Comparison of ENCODE assay signal across 12 cellular contexts in the genomic region with DNA sequence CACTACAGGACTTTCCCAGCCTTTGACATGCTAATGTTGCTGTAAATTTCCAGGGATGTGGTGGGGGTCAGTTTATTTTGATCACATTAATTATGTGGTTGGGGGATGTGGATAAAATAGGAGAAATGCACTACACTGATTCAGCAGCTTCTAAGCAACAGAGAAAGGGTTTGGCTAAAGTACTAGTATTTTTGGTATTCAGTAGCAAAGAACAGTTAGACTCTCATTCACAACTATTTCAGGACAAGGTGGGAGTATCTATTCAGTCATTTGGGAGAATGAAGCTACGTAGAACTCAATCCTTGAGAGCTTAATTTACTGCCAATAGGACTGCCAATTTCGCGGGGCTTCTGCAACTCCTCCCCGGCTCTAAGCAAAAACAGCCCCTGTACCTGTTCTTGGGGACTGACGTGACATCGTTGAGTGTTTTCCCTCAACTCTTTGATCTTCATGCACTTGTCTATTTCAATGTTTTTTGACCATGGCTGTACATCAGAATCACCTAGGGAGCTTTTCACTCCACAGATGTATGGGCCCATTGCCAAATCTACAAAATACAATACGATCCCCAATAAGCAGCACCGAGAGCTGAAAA.
DNase-seq lines count a peak whose midpoint lies in the region; ATAC-seq and TF ChIP-seq lines count a peak whose summit lies in the region.
"Had no signal": no experiment of that assay in that cellular context is flagged by ENCODE, and none has a peak within 500 bp of the region (broad histone marks: within the 10 kb centered on the region; RNA-seq: fewer than 3 reads in every experiment).

No MANE protein-coding gene starts in this region.

- H3K4me1 Mint-ChIP-seq in activated naive CD4-positive, alpha-beta T cell treated with anti-CD3 and anti-CD28 coated beads, Interleukin-2, amount 50 U/mL, for 24 hours, result peaks cover 22% of the 10 kb centered on the region

- H3K27ac ChIP-seq in Panc1 (ENCODE audit: low read length) (peak overlapping the region; percentile 84), suprapubic skin (peak overlapping the region; percentile 70)
- H3K27ac ChIP-seq: C4-2B, ovary had no signal

- intact Hi-C loops in Panc1 (cut with micrococcal nuclease; ENCODE audit: unreplicated experiment), result loop anchor here (10.0 kb wide), 2 partner anchors 91 to 479 kb away; no protein-coding TSS in a partner anchor

- peak overlapping the region; percentile 76 for H3K4me3 Mint-ChIP-seq in activated naive CD4-positive, alpha-beta T cell treated with anti-CD3 and anti-CD28 coated beads, Interleukin-2, amount 50 U/mL, for 24 hours

- TF ChIP-seq CTCF in Panc1 (IDR thresholded peaks at IDR 0.05) (no peak), fibroblast of pulmonary artery (IDR thresholded peaks at IDR 0.05; ENCODE audit: low read length, missing control alignments) (no peak), suprapubic skin (IDR thresholded peaks at IDR 0.05) (no peak)

- H3K27me3 Mint-ChIP-seq in activated naive CD4-positive, alpha-beta T cell treated with anti-CD3 and anti-CD28 coated beads, Interleukin-2, amount 50 U/mL, for 24 hours, result no peaks in the 10 kb centered on the region

- H3K27me3 ChIP-seq in Panc1 (ENCODE audit: control insufficient read depth, insufficient read depth, low read length) (no peaks in the 10 kb centered on the region), suprapubic skin (no peaks in the 10 kb centered on the region)
- H3K27me3 ChIP-seq: colonic mucosa, ovary had no signal

- WGBS in suprapubic skin, result 65% methylated on average over 8 of the region's 8 CpGs

- DNase-seq in activated naive CD4-positive, alpha-beta T cell treated with Interleukin-2 at 50 U/mL for 16 hours, result no peak
- DNase-seq in Panc1 (ENCODE audit: low read depth, low spot score) (no peak), fibroblast of pulmonary artery (ENCODE audit: low read depth) (peak; percentile 25), suprapubic skin (ENCODE audit: low spot score in 2 of 2) (no peak)
- DNase-seq: colonic mucosa, NCI-H1436, ovary had no signal

- TF ChIP-seq POLR2A in suprapubic skin (IDR thresholded peaks at IDR 0.05), result no peak

- H3K9me3 ChIP-seq in Panc1 (ENCODE audit: control insufficient read depth, insufficient read depth, low read depth, low read length), result no peaks in the 10 kb centered on the region
- H3K9me3 ChIP-seq in suprapubic skin, result no peaks in the 10 kb centered on the region
- H3K9me3 ChIP-seq: colonic mucosa, ovary had no signal

- H3K36me3 ChIP-seq in Panc1 (ENCODE audit: control insufficient read depth, insufficient read depth, low read length) (no peaks in the 10 kb centered on the region), suprapubic skin (peaks cover 2% of the 10 kb centered on the region)
- H3K36me3 ChIP-seq: colonic mucosa, ovary had no signal

- POLR2A ChIA-PET in Panc1 (lab: Charles Lee), result interaction anchor here (0.6 kb wide), 1 partner anchor 45 kb away, joined by 7 read pairs; no protein-coding TSS in a partner anchor

- no peaks in the 10 kb centered on the region for H3K36me3 Mint-ChIP-seq in activated naive CD4-positive, alpha-beta T cell treated with anti-CD3 and anti-CD28 coated beads, Interleukin-2, amount 50 U/mL, for 24 hours

- TF ChIP-seq EP300 in suprapubic skin (IDR thresholded peaks at IDR 0.05), result no peak

- H3K4me3 ChIP-seq in Panc1 (ENCODE audit: low read depth in 2 of 2, low read length in 2 of 2) (no peak overlapping the region), fibroblast of pulmonary artery (replicated peaks; ENCODE audit: low read depth, low read length) (peak overlapping the region; percentile 21), suprapubic skin (no peak overlapping the region)
- H3K4me3 ChIP-seq: colonic mucosa, ovary had no signal

- BruUV-seq in Panc1 (replicated peaks; lab: Mats Ljungman, UMichigan), result no TSS peak

- in situ Hi-C loops in Panc1 (cut with HindIII; ENCODE audit: low pct_unique_long_range_greater_than_20kb, low sequenced_read_pairs), result no loop called here

- H3K27ac Mint-ChIP-seq in activated naive CD4-positive, alpha-beta T cell treated with anti-CD3 and anti-CD28 coated beads, Interleukin-2, amount 50 U/mL, for 24 hours, result peak overlapping the region; percentile 12

- CTCF ChIA-PET in Panc1 (lab: Charles Lee), result no interaction called here

- H3K4me1 ChIP-seq in Panc1 (ENCODE audit: control insufficient read depth, insufficient read depth, low read length) (peaks cover 21% of the 10 kb centered on the region), suprapubic skin (peaks cover 29% of the 10 kb centered on the region)

- no peak for ATAC-seq in Panc1
- no peak for ATAC-seq in GM18517 (IDR thresholded peaks at IDR 0.05; ENCODE audit: unreplicated experiment)
- no peak for ATAC-seq in HG03280 (IDR thresholded peaks at IDR 0.05; ENCODE audit: unreplicated experiment)
- no peak for ATAC-seq in HG02970 (IDR thresholded peaks at IDR 0.05; ENCODE audit: low FRiP score, unreplicated experiment)

- H3K9me3 Mint-ChIP-seq in activated naive CD4-positive, alpha-beta T cell treated with anti-CD3 and anti-CD28 coated beads, Interleukin-2, amount 50 U/mL, for 24 hours, result no peaks in the 10 kb centered on the region
